17 cellular contexts compared by ENCODE assay signal in genomic region chr6:33160096-33160495, GRCh38.
"Had no signal": no experiment of that assay in that cellular context is flagged by ENCODE, and none has a peak within 500 bp of the region (broad histone marks: within the 10 kb centered on the region; RNA-seq: fewer than 3 reads in every experiment).

No MANE protein-coding gene starts in this region.

- H3K36me3 Mint-ChIP-seq: IgD-negative memory B cell had no signal

- H3K36me3 ChIP-seq: SJCRH30 had no signal

- DNase-seq: Kasumi-1; NCI-H1092 treated with DMSO at 0.1 percent for 48 hours; NCI-H1436; NCI-H187; NCI-H2029; NCI-H2081 treated with DMSO at 0.1 percent for 48 hours; NCI-H2171; NCI-H510A; NCI-H524 treated with DMSO at 0.1 percent for 48 hours; NCI-H69; NCI-H774; NK-92 treated with Interleukin-12 subunit alpha and Interleukin-12 subunit beta, amount 100 ng/mL, for 24 hours; SHP77 treated with DMSO at 0.1 percent for 48 hours had no signal

- H3K9me3 ChIP-seq: SJCRH30 had no signal

- H3K27ac Mint-ChIP-seq: IgD-negative memory B cell had no signal

- H3K9ac ChIP-seq: KMS-11 had no signal

- H3K9me3 Mint-ChIP-seq: IgD-negative memory B cell had no signal

- H3K27ac ChIP-seq: KMS-11, SJCRH30 had no signal

- H3K4me3 ChIP-seq: K562 had no signal
